Comparison of ENCODE assay signal across 8 cellular contexts in the genomic region with DNA sequence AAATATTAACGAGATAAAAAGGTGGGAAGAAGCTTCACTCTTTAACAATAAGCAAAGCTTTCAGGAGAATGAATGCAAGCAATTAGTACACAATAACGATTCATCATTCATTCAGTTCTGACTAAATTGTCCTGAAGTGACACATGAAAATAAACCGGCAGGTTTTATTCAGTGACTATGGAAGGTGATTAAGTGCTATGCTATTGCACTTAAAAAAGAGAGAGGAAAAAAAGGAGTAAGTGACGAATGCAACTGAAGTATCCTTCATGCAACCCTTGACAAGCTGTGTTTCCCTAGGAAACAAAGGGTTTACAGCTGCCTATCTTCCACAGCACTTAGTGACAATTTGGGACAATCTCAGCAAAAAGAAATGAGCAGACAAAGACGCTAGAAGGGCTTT. TPM values are rescaled to one million over a fixed set of nuclear protein-coding genes. Genes with fewer than 3 reads are reported as not detected.
DNase-seq lines count a peak whose midpoint lies in the region; ATAC-seq, FAIRE-seq and TF ChIP-seq lines count a peak whose summit lies in the region.

No MANE protein-coding gene starts in this region.

- H3K4me3 ChIP-seq in mammary epithelial cell (replicated peaks in 1 of 3; ENCODE audit: insufficient read depth in 1 of 3, low read depth in 2 of 3, low read length in 3 of 3) (peak overlapping the region; percentile 41 to 66 (median 45)), lower leg skin (ENCODE audit: low read depth, poor library complexity, severe bottlenecking) (no peak overlapping the region)

- no peaks in the 10 kb centered on the region for H3K27me3 ChIP-seq in mammary epithelial cell (ENCODE audit: insufficient read depth, low read length)

- peak; percentile 78 for DNase-seq in DMS79 treated with DMSO at 0.1 percent for 48 hours (lab: John Stamatoyannopoulos, UW)
- peak; percentile 7 for DNase-seq in LHCN-M2 (ENCODE audit: low read depth)
- peak; percentile 40 for DNase-seq in mammary epithelial cell
- no peak for DNase-seq in natural killer cell
- DNase-seq in activated gamma-delta T cell (lab: John Stamatoyannopoulos, UW), result no peak
- no peak for DNase-seq in foreskin melanocyte
- no peak for DNase-seq in HTR-8/SVneo (ENCODE audit: insufficient read length, low spot score)
- no peak for DNase-seq in lower leg skin (ENCODE audit: low spot score in 2 of 2)

- H2AFZ ChIP-seq in mammary epithelial cell (ENCODE audit: low read depth, low read length), result peak overlapping the region; percentile 78

- H3K4me1 Mint-ChIP-seq in natural killer cell, result peaks cover 22 to 27% of the 10 kb centered on the region in 2 donors

- peak overlapping the region; percentile 63 for H3K9ac ChIP-seq in mammary epithelial cell (ENCODE audit: insufficient read depth, low read length)

- in situ Hi-C loops in mammary epithelial cell (cut with MboI; ENCODE audit: low sequenced_read_pairs in 2 of 2), result no loop called here

- CTCF ChIA-PET in mammary epithelial cell (lab: Charles Lee; ENCODE audit: low non-redundant PET), result no interaction called here

- TF ChIP-seq POLR2A in lower leg skin (IDR thresholded peaks at IDR 0.05), result no peak

- no peak for FAIRE-seq in HTR-8/SVneo (lab: Jason Lieb, UNC)

- peaks cover 29% of the 10 kb centered on the region for H3K36me3 Mint-ChIP-seq in natural killer cell

- H3K27ac Mint-ChIP-seq in natural killer cell, result peak overlapping the region; percentile 95 to 100

- H3K9me3 Mint-ChIP-seq in natural killer cell, result peaks cover 0 to 3% of the 10 kb centered on the region in 2 donors

- 28% methylated on average over 5 of the region's 5 CpGs for whole genome bisulfite sequencing in mammary epithelial cell (ENCODE audit: low coverage, missing lambda C conversion rate)
- 49 to 53% methylated on average over 5 of the region's 5 CpGs for WGBS in lower leg skin, 2 donors

- peaks cover 13% of the 10 kb centered on the region for H3K4me1 ChIP-seq in mammary epithelial cell (ENCODE audit: insufficient read depth, low read length)

- no peaks in the 10 kb centered on the region for H3K9me3 ChIP-seq in mammary epithelial cell (replicated peaks; ENCODE audit: insufficient read depth, low read length)

- BruUV-seq in mammary epithelial cell (replicated peaks; lab: Mats Ljungman, UMichigan), result no TSS peak

- TF ChIP-seq CTCF in mammary epithelial cell (conservative IDR thresholded peaks at IDR 0.05 in 1 of 2, IDR thresholded peaks at IDR 0.05 in 1 of 2; ENCODE audit: extremely low read depth in 1 of 2, insufficient read depth in 1 of 2, low read depth in 1 of 2, low read length in 2 of 2) (no peak), natural killer cell (IDR thresholded peaks at IDR 0.05) (no peak), lower leg skin (IDR thresholded peaks at IDR 0.05) (no peak)

- dilution Hi-C loops in mammary epithelial cell (cut with HindIII; ENCODE audit: low sequenced_read_pairs), result no loop called here

- H3K4me2 ChIP-seq in mammary epithelial cell (ENCODE audit: insufficient read depth, low read depth, low read length), result peak overlapping the region; percentile 86

- H3K27ac ChIP-seq in mammary epithelial cell (ENCODE audit: insufficient read depth, low read depth, low read length), result peak overlapping the region; percentile 40

- no peaks in the 10 kb centered on the region for H3K27me3 Mint-ChIP-seq in natural killer cell (ENCODE audit: low read depth in 2 of 2)

- no peaks in the 10 kb centered on the region for H4K20me1 ChIP-seq in mammary epithelial cell (ENCODE audit: insufficient read depth, low read length)

- H3K4me3 Mint-ChIP-seq in natural killer cell, result peak overlapping the region; percentile 97

- no peak for ATAC-seq in natural killer cell

- intact Hi-C loops in mammary epithelial cell (cut with micrococcal nuclease), result loop anchor here (1.0 to 10.0 kb wide), 3 partner anchors 21 to 59 kb away; no protein-coding TSS in a partner anchor
- intact Hi-C loops in natural killer cell (cut with micrococcal nuclease), result no loop called here
- intact Hi-C loops in lower leg skin (cut with DNase I; ENCODE audit: low total_unique reads), result no loop called here

- H3K36me3 ChIP-seq in mammary epithelial cell (ENCODE audit: insufficient read depth, low read length), result peaks cover 3% of the 10 kb centered on the region

- H3K79me2 ChIP-seq in mammary epithelial cell (ENCODE audit: insufficient read depth, low read length), result peaks cover 31% of the 10 kb centered on the region

RNA-seq across cellular contexts. Expression of gene LIG4, which starts 1.4 kb away (rescaled TPM):
- total RNA-seq in LHCN-M2 (2014; rRNA removed) (13.5 and 14.7 TPM in 2 replicates), mammary epithelial cell (10 to 100 TPM; 15.2 to 16.4 TPM), natural killer cell (1 to 10 TPM; 7.7 to 8.5 (median 7.9) TPM), lower leg skin (1 to 10 TPM; 3.9 to 6.7 (median 5.7) TPM)
- 3.2 TPM for polyA plus RNA-seq in LHCN-M2 (2012)
- 3.7 TPM for polyA plus RNA-seq in mammary epithelial cell
- polyA minus RNA-seq in mammary epithelial cell, result 5.9 TPM

RNA-seq across cellular contexts. Expression of gene ABHD13, which starts 4.2 kb away (rescaled TPM):
- total RNA-seq in LHCN-M2 (2014; rRNA removed) (5.8 and 6.9 TPM in 2 replicates), mammary epithelial cell (10 to 100 TPM; 10.1 to 13.3 TPM), natural killer cell (10 to 100 TPM; 12.3 to 14.7 (median 12.9) TPM), lower leg skin (1 to 10 TPM; 6.2 to 8.9 (median 8.0) TPM)
- polyA plus RNA-seq in LHCN-M2 (2012), result 1.9 TPM
- polyA plus RNA-seq in mammary epithelial cell, result 3.9 TPM
- polyA minus RNA-seq in mammary epithelial cell, result 2.1 TPM

RNA-seq across cellular contexts. Expression of gene TNFSF13B, which starts 55.6 kb away (rescaled TPM):
- total RNA-seq in LHCN-M2 (2014; rRNA removed) (4.4 and 7.2 TPM in 2 replicates), mammary epithelial cell (1 to 10 TPM; 1.6 to 1.7 TPM), natural killer cell (1 to 10 TPM; 4.0 to 9.5 (median 6.3) TPM), lower leg skin (1 to 10 TPM in 1 of 4 donors, under 1 TPM in 3; 0.38 to 2.5 (median 0.69) TPM)
- 0.41 TPM for polyA plus RNA-seq in LHCN-M2 (2012)
- 0.11 TPM for polyA plus RNA-seq in mammary epithelial cell
- polyA minus RNA-seq in mammary epithelial cell, result not detected

Comparison
In these comparisons a context has a peak if more than half of its experiments do, and no peak if none do; other contexts are left out.
1. DNase-seq: peak in DMS79 treated with DMSO at 0.1 percent for 48 hours (single experiment), LHCN-M2 (single experiment) and mammary epithelial cell (single experiment); none in natural killer cell (single experiment), activated gamma-delta T cell (single experiment), foreskin melanocyte (single experiment), HTR-8/SVneo (single experiment) and lower leg skin (0 of 2).